8 cellular contexts compared by ENCODE assay signal in genomic region chr21:34836103-34836932, GRCh38.
DNase-seq lines count a peak whose midpoint lies in the region; ATAC-seq, FAIRE-seq and TF ChIP-seq lines count a peak whose summit lies in the region.

No MANE protein-coding gene starts in this region.

- peak overlapping the region in 2 of 6 donors; percentile 14 to 25 for H3K27ac Mint-ChIP-seq in immature natural killer cell

- H3K27me3 Mint-ChIP-seq in immature natural killer cell (ENCODE audit: low read depth in 3 of 3), result peaks cover 0 to 3% (median 3%) of the 10 kb centered on the region in 3 donors

- peak; percentile 95 for FAIRE-seq in RCC 7860 (lab: Jason Lieb, UNC)

- ATAC-seq in omental fat pad (ENCODE audit: low FRiP score), result peak; percentile 74
- ATAC-seq in GM19035 (IDR thresholded peaks at IDR 0.05; ENCODE audit: unreplicated experiment), result no peak
- no peak for ATAC-seq in HG03159 (IDR thresholded peaks at IDR 0.05; ENCODE audit: unreplicated experiment)
- no peak for ATAC-seq in GM18498 (IDR thresholded peaks at IDR 0.05; ENCODE audit: unreplicated experiment)

- peaks cover 4 to 36% (median 8%) of the 10 kb centered on the region in 3 donors for H3K36me3 Mint-ChIP-seq in immature natural killer cell

- peaks cover 26 to 50% of the 10 kb centered on the region in 2 donors for H3K4me1 Mint-ChIP-seq in immature natural killer cell

- DNase-seq in GM03348 (ENCODE audit: low spot score), result peak; percentile 87
- DNase-seq in RCC 7860 (ENCODE audit: low spot score), result peak; percentile 98
- DNase-seq in dermis blood vessel endothelial cell, result peak; percentile 95
- no peak for DNase-seq in omental fat pad (ENCODE audit: low spot score)
- DNase-seq in immature natural killer cell, result no peak

- H3K9me3 Mint-ChIP-seq in immature natural killer cell, result no peaks in the 10 kb centered on the region

- TF ChIP-seq CTCF in omental fat pad (IDR thresholded peaks at IDR 0.05), result no peak

- H3K4me3 Mint-ChIP-seq in immature natural killer cell, result no peak overlapping the region

Comparison
In these comparisons a context has a peak if more than half of its experiments do, and no peak if none do; other contexts are left out.
1. DNase-seq: peak in GM03348 (single experiment), RCC 7860 (single experiment) and dermis blood vessel endothelial cell (single experiment); none in omental fat pad (single experiment) and immature natural killer cell (0 of 3).